Comparison of ENCODE assay signal across 34 cellular contexts in the genomic region with DNA sequence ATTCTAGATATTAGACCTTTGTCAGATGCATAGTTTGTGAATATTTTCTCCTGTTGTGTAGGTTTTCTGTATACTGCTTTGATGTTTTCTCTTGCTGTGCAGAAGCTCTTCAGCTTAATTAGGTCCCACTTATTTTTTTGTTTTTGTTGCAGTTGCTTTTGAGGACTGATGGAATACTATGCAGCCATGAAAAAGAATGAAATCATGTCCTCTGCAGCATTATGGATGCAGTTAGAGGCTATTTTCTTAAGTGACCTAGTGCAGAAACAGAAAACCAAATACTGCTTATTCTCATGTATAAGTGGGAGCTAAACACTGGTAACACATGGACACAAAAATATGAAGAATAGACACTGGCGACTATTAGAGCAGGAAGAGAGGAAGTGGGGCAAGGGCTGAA.
"Had no signal": no experiment of that assay in that cellular context is flagged by ENCODE, and none has a peak within 500 bp of the region (broad histone marks: within the 10 kb centered on the region; RNA-seq: fewer than 3 reads in every experiment).

No MANE protein-coding gene starts in this region.

- DNase-seq: Karpas-422, Kasumi-1, MG63, MM.1S, MV-4-11, NCI-H1048, NCI-H1092, NCI-H1092 treated with DMSO at 0.1 percent for 48 hours, NCI-H1105, NCI-H1105 treated with DMSO at 0.1 percent for 48 hours, NCI-H1417, NCI-H1417 treated with DMSO at 0.1 percent for 48 hours, NCI-H1436, NCI-H1436 treated with DMSO at 0.1 percent for 48 hours, NCI-H146, NCI-H1694, NCI-H1694 treated with DMSO at 0.1 percent for 48 hours, NCI-H187, NCI-H187 treated with DMSO at 0.1 percent for 48 hours, NCI-H1930, NCI-H2029, NCI-H2029 treated with DMSO at 0.1 percent for 48 hours, NCI-H2081, NCI-H2081 treated with DMSO at 0.1 percent for 48 hours, NCI-H2171, NCI-H2171 treated with DMSO at 0.1 percent for 48 hours, NCI-H2227 treated with DMSO at 0.1 percent for 48 hours, NCI-H226, NCI-H345, NCI-H446, NCI-H446 treated with DMSO at 0.1 percent for 48 hours, NCI-H510A, NCI-H510A treated with DMSO at 0.1 percent for 48 hours, NCI-H524 had no signal

- H3K36me3 ChIP-seq: MG63 had no signal

- H3K4me3 ChIP-seq: MG63 had no signal

- H3K9me3 ChIP-seq: MG63 had no signal

- H3K27me3 ChIP-seq: MG63 had no signal
